ENCODE assay signal across 8 cellular contexts in the genomic region with DNA sequence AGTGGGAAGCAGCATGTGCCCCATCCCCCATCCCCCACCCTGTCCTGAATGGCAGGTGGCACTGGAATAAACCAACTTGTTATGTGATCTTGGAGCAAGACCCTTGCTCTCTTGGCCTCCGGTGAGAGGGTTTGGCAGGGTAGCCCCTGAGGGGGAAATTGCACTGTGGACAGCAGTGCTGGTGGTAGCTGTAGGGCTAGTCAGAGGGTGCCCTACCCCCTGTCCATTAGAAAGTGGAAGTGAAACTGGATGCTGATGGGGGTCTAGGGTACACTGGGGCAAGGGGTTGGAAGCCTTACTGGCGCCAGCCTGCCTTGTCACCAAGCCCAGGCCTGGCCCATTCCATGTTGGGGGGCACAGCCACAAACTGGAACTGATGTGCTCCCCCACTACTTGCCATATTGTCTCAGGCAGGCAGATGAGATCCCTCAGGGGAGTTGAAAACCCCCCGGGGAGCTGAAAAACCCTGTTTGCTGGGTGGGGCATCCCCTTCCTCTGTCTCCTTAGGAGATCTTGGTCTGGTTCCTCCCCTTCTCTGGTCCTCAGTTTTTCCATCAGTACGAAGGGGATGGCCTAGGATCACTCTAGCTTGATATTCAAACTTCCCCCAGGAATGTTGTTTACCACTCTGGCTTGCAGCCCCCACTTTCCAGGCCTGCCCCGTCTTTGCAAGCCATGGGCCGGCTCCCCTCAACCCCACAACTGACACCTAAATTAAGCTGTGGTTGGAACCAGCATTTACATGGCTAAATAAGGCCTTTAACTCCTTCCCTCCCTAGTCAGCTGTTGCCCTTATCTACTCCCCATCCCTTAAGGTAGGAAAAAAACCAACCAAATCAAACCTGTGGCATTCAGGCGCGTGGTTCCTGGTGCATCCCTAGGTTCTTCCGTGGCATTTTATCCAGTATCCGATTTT. TPM values are rescaled to one million over a fixed set of nuclear protein-coding genes. Genes with fewer than 3 reads are reported as not detected.
DNase-seq lines count a peak whose midpoint lies in the region; ATAC-seq, FAIRE-seq and TF ChIP-seq lines count a peak whose summit lies in the region.

No MANE protein-coding gene starts in this region.

- H3K27me3 Mint-ChIP-seq in astrocyte (ENCODE audit: low read depth, unreplicated experiment) = peaks cover 7% of the 10 kb centered on the region
- H3K27me3 Mint-ChIP-seq in neural crest cell (ENCODE audit: low read depth) = peaks cover 34% of the 10 kb centered on the region

- H3K4me2 ChIP-seq in astrocyte (ENCODE audit: low read length) = peak overlapping the region; percentile 86

- H3K9ac ChIP-seq in astrocyte (ENCODE audit: low read length) = peak overlapping the region; percentile 80

- TF ChIP-seq CTCF in astrocyte (IDR thresholded peaks at IDR 0.05; ENCODE audit: insufficient read depth, low read depth, low read length) (no peak), neural crest cell (conservative IDR thresholded peaks at IDR 0.05) (no peak)

- H3K4me3 ChIP-seq in astrocyte (ENCODE audit: insufficient read depth, low read depth, low read length) = peak overlapping the region; percentile 33

- DNase-seq in GM18507 (ENCODE audit: extremely low spot score, insufficient read length, low read depth) (no peak), astrocyte (ENCODE audit: low read depth) (no peak), neural crest cell (ENCODE audit: low read depth, low spot score) (no peak), hippocampal formation (lab: John Stamatoyannopoulos, UW) (no peak), NCI-H69 (lab: John Stamatoyannopoulos, UW) (no peak), NOMO-1 (lab: John Stamatoyannopoulos, UW; ENCODE audit: unreplicated experiment in 2 of 2) (no peak), HK-2 (ENCODE audit: unreplicated experiment) (no peak)

- no peaks in the 10 kb centered on the region for H3K27me3 ChIP-seq in astrocyte (ENCODE audit: insufficient read depth, low read length)

- H3K27ac ChIP-seq in astrocyte (ENCODE audit: low read depth, low read length) = no peak overlapping the region

- no peaks in the 10 kb centered on the region for H3K36me3 ChIP-seq in astrocyte (ENCODE audit: insufficient read depth, low read length)

- FAIRE-seq in GM18507 (lab: Jason Lieb, UNC) (peak; percentile 78), astrocyte (lab: Jason Lieb, UNC) (no peak)

- H3K9me3 ChIP-seq in astrocyte (ENCODE audit: insufficient read depth, low read depth, low read length) = no peaks in the 10 kb centered on the region

- H3K4me1 ChIP-seq in astrocyte (ENCODE audit: insufficient read depth, low read length) = peaks cover 59% of the 10 kb centered on the region

- peaks cover 22% of the 10 kb centered on the region for H4K20me1 ChIP-seq in astrocyte (ENCODE audit: insufficient read depth, low read length)

- H3K27ac Mint-ChIP-seq in astrocyte (ENCODE audit: unreplicated experiment) (no peak overlapping the region), neural crest cell (ENCODE audit: unreplicated experiment) (no peak overlapping the region)

- no peak overlapping the region for H2AFZ ChIP-seq in astrocyte (ENCODE audit: low read depth, low read length)

- peak overlapping the region; percentile 76 for H3K4me3 Mint-ChIP-seq in astrocyte (ENCODE audit: unreplicated experiment)
- peak overlapping the region; percentile 27 for H3K4me3 Mint-ChIP-seq in neural crest cell

- peak; percentile 60 for ATAC-seq in HG02798 (IDR thresholded peaks at IDR 0.05; ENCODE audit: poor library complexity, unreplicated experiment)

- peaks cover 48% of the 10 kb centered on the region for H3K4me1 Mint-ChIP-seq in astrocyte (ENCODE audit: low read depth, unreplicated experiment)
- H3K4me1 Mint-ChIP-seq in neural crest cell = peaks cover 12% of the 10 kb centered on the region

- H3K79me2 ChIP-seq in astrocyte (ENCODE audit: insufficient read depth, low read length) = peaks cover 49% of the 10 kb centered on the region

- no peaks in the 10 kb centered on the region for H3K9me3 Mint-ChIP-seq in astrocyte (ENCODE audit: unreplicated experiment)
- no peaks in the 10 kb centered on the region for H3K9me3 Mint-ChIP-seq in neural crest cell

- H3K36me3 Mint-ChIP-seq in astrocyte (ENCODE audit: low read depth, unreplicated experiment) (peaks cover 6% of the 10 kb centered on the region), neural crest cell (ENCODE audit: low read depth) (no peaks in the 10 kb centered on the region)

RNA-seq across cellular contexts. Expression of a gene that starts 14.4 kb away (rescaled TPM):
- 40.2 and 68.9 TPM in 2 replicates for total RNA-seq in astrocyte
- 1.5 TPM in 2 replicates for total RNA-seq in neural crest cell

RNA-seq across cellular contexts. Expression of a gene that starts 35.0 kb away (rescaled TPM):
- total RNA-seq in astrocyte (5.5 and 9.4 TPM in 2 replicates), neural crest cell (2.6 and 3.2 TPM in 2 replicates)

Comparison
In these comparisons a context has a peak if more than half of its experiments do, and no peak if none do; other contexts are left out.
1. RNA of a gene that starts 14.4 kb away (total RNA-seq): 40.2 to 68.9 TPM in astrocyte; 1.5 TPM in neural crest cell; every median in the first group is over 10 times any median in the second.